8 cellular contexts compared by ENCODE assay signal in genomic region chr2:5365871-5366461, GRCh38.
DNase-seq lines count a peak whose midpoint lies in the region; ATAC-seq and TF ChIP-seq lines count a peak whose summit lies in the region.

No MANE protein-coding gene starts in this region.

- CTCF ChIA-PET in BJ (lab: Yijun Ruan, JAX) = no interaction called here

- no peaks in the 10 kb centered on the region for H3K27me3 ChIP-seq in BJ (ENCODE audit: control insufficient read depth, insufficient read depth, low read length)

- DNase-seq in BJ (ENCODE audit: low read depth) = no peak
- peak; percentile 76 for DNase-seq in NCI-H69 (lab: John Stamatoyannopoulos, UW)
- DNase-seq in astrocyte of the hippocampus (ENCODE audit: low read depth, low spot score) = peak; percentile 78
- DNase-seq in kidney glomerular epithelial cell (lab: John Stamatoyannopoulos, UW) = peak; percentile 38
- peak; percentile 33 for DNase-seq in stimulated activated CD8-positive, alpha-beta memory T cell treated with anti-CD3 and anti-CD28 coated beads, Interleukin-15, amount 100 ng/mL, for 48 hours (ENCODE audit: low read depth in 2 of 2)
- DNase-seq in GOT3 (lab: John Stamatoyannopoulos, UW) = no peak

- ATAC-seq in GM18873 (IDR thresholded peaks at IDR 0.05; ENCODE audit: low FRiP score, unreplicated experiment) (peak; percentile 47), HG03139 (IDR thresholded peaks at IDR 0.05; ENCODE audit: unreplicated experiment) (peak; percentile 84)

- POLR2A ChIA-PET in BJ (lab: Charles Lee) = no interaction called here

- 0 out of 2 replicates have a peak, but pooled peaks have one; percentile 4 for TF ChIP-seq CTCF in BJ (IDR thresholded peaks at IDR 0.05; ENCODE audit: insufficient read depth, low read depth, low read length)

- H3K36me3 ChIP-seq in BJ (ENCODE audit: control insufficient read depth, insufficient read depth, low read length) = no peaks in the 10 kb centered on the region

- H3K4me3 ChIP-seq in BJ (ENCODE audit: low read depth, low read length) = no peak overlapping the region

Comparison
In these comparisons a context has a peak if more than half of its experiments do, and no peak if none do; other contexts are left out.
1. DNase-seq: peak in NCI-H69 (single experiment), astrocyte of the hippocampus (single experiment), kidney glomerular epithelial cell (single experiment) and stimulated activated CD8-positive, alpha-beta memory T cell treated with anti-CD3 and anti-CD28 coated beads, Interleukin-15, amount 100 ng/mL, for 48 hours (2 of 2); none in BJ (single experiment) and GOT3 (single experiment).